8 cellular contexts compared by ENCODE assay signal in the genomic region with DNA sequence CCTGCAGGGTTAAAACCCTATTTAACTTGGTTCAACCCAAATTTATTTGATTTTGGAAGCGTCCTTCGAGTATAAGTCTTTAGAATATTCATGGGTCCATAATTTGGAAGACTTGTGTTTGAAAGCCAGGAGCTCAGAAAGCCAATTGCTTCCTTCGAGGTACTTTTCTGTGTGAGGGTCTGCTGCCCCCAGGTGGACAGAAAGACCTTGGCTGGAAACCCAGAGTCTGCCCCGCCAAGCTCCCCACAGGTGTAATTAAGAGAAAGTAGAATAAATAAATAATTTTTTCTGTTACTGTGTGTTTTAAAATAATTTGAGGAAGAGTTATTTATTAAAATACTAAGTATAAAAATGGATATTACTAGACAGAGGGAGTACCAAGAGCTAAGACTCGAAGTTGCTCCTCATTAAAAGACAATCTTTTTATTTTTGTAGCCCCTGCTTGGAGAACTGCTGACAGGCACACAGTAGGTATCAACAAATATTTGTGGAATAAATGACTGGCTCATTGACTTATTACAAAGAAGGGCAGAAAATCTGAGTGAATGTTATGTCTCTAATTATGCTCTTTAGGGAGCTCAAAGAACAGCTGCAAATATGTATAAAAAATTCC.
A peak's percentile ranks its signal among the peaks of the same experiment; 100 is the strongest.
DNase-seq lines count a peak whose midpoint lies in the region; ATAC-seq, FAIRE-seq and TF ChIP-seq lines count a peak whose summit lies in the region.

No MANE protein-coding gene starts in this region.

- peak; percentile 10 for DNase-seq in COLO829 (ENCODE audit: low spot score)
- DNase-seq in GM20000 (ENCODE audit: low spot score) = peak; percentile 44
- peak; percentile 64 for DNase-seq in OCI-M1 (lab: John Stamatoyannopoulos, UW)
- no peak for DNase-seq in foreskin fibroblast
- no peak for DNase-seq in SKM-1 treated with dmso at 0.1 percent for 144 hours (lab: John Stamatoyannopoulos, UW; ENCODE audit: unreplicated experiment)
- no peak for DNase-seq in frontal cortex (ENCODE audit: low spot score in 2 of 2)
- no peak for DNase-seq in posterior vena cava (ENCODE audit: low spot score)

- TF ChIP-seq CTCF in GM20000 (IDR thresholded peaks at IDR 0.05; ENCODE audit: extremely low read depth, missing control alignments) = peak; percentile 39
- TF ChIP-seq CTCF in foreskin fibroblast (IDR thresholded peaks at IDR 0.05; ENCODE audit: low read depth, low read length) = peak; percentile 47

- FAIRE-seq in frontal cortex (lab: Jason Lieb, UNC) = no peak

- no peak overlapping the region for H3K4me3 ChIP-seq in foreskin fibroblast (ENCODE audit: low read depth in 1 of 2, low read length in 2 of 2)

- ATAC-seq in HG03432 (IDR thresholded peaks at IDR 0.05; ENCODE audit: unreplicated experiment) = no peak

- intact Hi-C loops in posterior vena cava (cut with DNase I) = no loop called here

Comparison
In these comparisons a context has a peak if more than half of its experiments do, and no peak if none do; other contexts are left out.
1. DNase-seq: peak in COLO829 (single experiment), GM20000 (single experiment) and OCI-M1 (single experiment); none in foreskin fibroblast (0 of 2), SKM-1 treated with dmso at 0.1 percent for 144 hours (single experiment), frontal cortex (0 of 2) and posterior vena cava (single experiment).